Comparison of ENCODE assay signal across 8 cellular contexts in genomic region chr18:76494181-76494540, GRCh38. TPM values are rescaled to one million over a fixed set of nuclear protein-coding genes. Genes with fewer than 3 reads are reported as not detected.
DNase-seq lines count a peak whose midpoint lies in the region; ATAC-seq, FAIRE-seq and TF ChIP-seq lines count a peak whose summit lies in the region.

No MANE protein-coding gene starts in this region.

- H3K36me3 Mint-ChIP-seq in astrocyte (ENCODE audit: low read depth, unreplicated experiment): no peaks in the 10 kb centered on the region
- peaks cover 10 to 11% of the 10 kb centered on the region in 2 donors for H3K36me3 Mint-ChIP-seq in stimulated activated naive B cell treated with anti-CD40 and anti-IgM and Interleukin-4, amounts not matched to agents 10 μg/mL and 1 μg/mL and 100 μg/mL, for 72 hours

- H3K4me1 ChIP-seq in astrocyte (ENCODE audit: insufficient read depth, low read length) (peaks cover 8% of the 10 kb centered on the region), iPS-20b (ENCODE audit: insufficient read depth, low read length) (no peaks in the 10 kb centered on the region; the same call in none of the 2 replicates)

- no peak for FAIRE-seq in astrocyte (lab: Jason Lieb, UNC)

- peak overlapping the region; percentile 85 for H3K4me3 ChIP-seq in astrocyte (ENCODE audit: insufficient read depth, low read depth, low read length)
- H3K4me3 ChIP-seq in iPS-20b (ENCODE audit: low read length): peak overlapping the region; percentile 95

- H3K9ac ChIP-seq in astrocyte (ENCODE audit: low read length) (peak overlapping the region; percentile 80), iPS-20b (ENCODE audit: low read depth, low read length) (peak overlapping the region; percentile 70; the same call in 1 of the 2 replicates)

- H3K9me3 ChIP-seq in astrocyte (ENCODE audit: insufficient read depth, low read depth, low read length) (no peaks in the 10 kb centered on the region), iPS-20b (ENCODE audit: insufficient read depth, low read depth, low read length) (no peaks in the 10 kb centered on the region)

- peak overlapping the region; percentile 80 for H3K27ac ChIP-seq in astrocyte (ENCODE audit: low read depth, low read length)
- no peak overlapping the region for H3K27ac ChIP-seq in iPS-20b (ENCODE audit: low read length)

- H3K36me3 ChIP-seq in astrocyte (ENCODE audit: insufficient read depth, low read length) (no peaks in the 10 kb centered on the region), iPS-20b (ENCODE audit: insufficient read depth, low read depth, low read length) (no peaks in the 10 kb centered on the region)

- H3K9me3 Mint-ChIP-seq in astrocyte (ENCODE audit: unreplicated experiment): no peaks in the 10 kb centered on the region
- no peaks in the 10 kb centered on the region for H3K9me3 Mint-ChIP-seq in stimulated activated naive B cell treated with anti-CD40 and anti-IgM and Interleukin-4, amounts not matched to agents 10 μg/mL and 1 μg/mL and 100 μg/mL, for 72 hours

- H3K27ac Mint-ChIP-seq in astrocyte (ENCODE audit: unreplicated experiment): peak overlapping the region; percentile 84
- H3K27ac Mint-ChIP-seq in stimulated activated naive B cell treated with anti-CD40 and anti-IgM and Interleukin-4, amounts not matched to agents 10 μg/mL and 1 μg/mL and 100 μg/mL, for 72 hours: peak overlapping the region; percentile 84

- no peak for TF ChIP-seq CTCF in astrocyte (IDR thresholded peaks at IDR 0.05; ENCODE audit: insufficient read depth, low read depth, low read length)

- ATAC-seq in stimulated activated naive B cell treated with anti-CD40 and anti-IgM and Interleukin-4, amounts not matched to agents 10 μg/mL and 1 μg/mL and 100 μg/mL, for 72 hours (replicated peaks): no peak
- ATAC-seq in GM19023 (IDR thresholded peaks at IDR 0.05; ENCODE audit: unreplicated experiment): no peak

- H2AFZ ChIP-seq in astrocyte (ENCODE audit: low read depth, low read length): peak overlapping the region; percentile 67

- DNase-seq in NCI-H1417 (lab: John Stamatoyannopoulos, UW): peak in 2 of 3 experiments; percentile 86 to 89
- no peak for DNase-seq in NCI-H1417 treated with DMSO at 0.1 percent for 48 hours (lab: John Stamatoyannopoulos, UW)
- peak; percentile 40 for DNase-seq in NCI-H1105 treated with DMSO at 0.1 percent for 48 hours (lab: John Stamatoyannopoulos, UW)
- peak; percentile 32 for DNase-seq in astrocyte (ENCODE audit: low read depth)
- DNase-seq in stimulated activated naive B cell treated with anti-CD40 and anti-IgM and Interleukin-4, amounts not matched to agents 10 μg/mL and 1 μg/mL and 100 μg/mL, for 72 hours: no peak
- no peak for DNase-seq in SHP77 treated with DMSO at 0.1 percent for 48 hours (lab: John Stamatoyannopoulos, UW)

- H3K4me2 ChIP-seq in astrocyte (ENCODE audit: low read length): peak overlapping the region; percentile 97

- H3K79me2 ChIP-seq in astrocyte (ENCODE audit: insufficient read depth, low read length): peaks cover 27% of the 10 kb centered on the region

- H3K27me3 ChIP-seq in astrocyte (ENCODE audit: insufficient read depth, low read length) (no peaks in the 10 kb centered on the region), iPS-20b (ENCODE audit: insufficient read depth, low read length) (peaks cover 71% of the 10 kb centered on the region)

- H3K4me3 Mint-ChIP-seq in astrocyte (ENCODE audit: unreplicated experiment): peak overlapping the region; percentile 90
- H3K4me3 Mint-ChIP-seq in stimulated activated naive B cell treated with anti-CD40 and anti-IgM and Interleukin-4, amounts not matched to agents 10 μg/mL and 1 μg/mL and 100 μg/mL, for 72 hours: peak overlapping the region; percentile 88 to 93

- H3K4me1 Mint-ChIP-seq in astrocyte (ENCODE audit: low read depth, unreplicated experiment): peaks cover 9% of the 10 kb centered on the region
- H3K4me1 Mint-ChIP-seq in stimulated activated naive B cell treated with anti-CD40 and anti-IgM and Interleukin-4, amounts not matched to agents 10 μg/mL and 1 μg/mL and 100 μg/mL, for 72 hours: peaks cover 23 to 71% of the 10 kb centered on the region in 2 donors

- no peaks in the 10 kb centered on the region for H3K27me3 Mint-ChIP-seq in astrocyte (ENCODE audit: low read depth, unreplicated experiment)
- no peaks in the 10 kb centered on the region for H3K27me3 Mint-ChIP-seq in stimulated activated naive B cell treated with anti-CD40 and anti-IgM and Interleukin-4, amounts not matched to agents 10 μg/mL and 1 μg/mL and 100 μg/mL, for 72 hours

- H4K20me1 ChIP-seq in astrocyte (ENCODE audit: insufficient read depth, low read length): peaks cover 17% of the 10 kb centered on the region

RNA-seq across cellular contexts. Expression of gene ZNF516, which starts 0.9 kb away (rescaled TPM):
- 55.9 and 59.8 TPM in 2 replicates for total RNA-seq in astrocyte

Comparison
In these comparisons a context has a peak if more than half of its experiments do, and no peak if none do; other contexts are left out.
1. DNase-seq: peak in NCI-H1417 (2 of 3), NCI-H1105 treated with DMSO at 0.1 percent for 48 hours (single experiment) and astrocyte (single experiment); none in NCI-H1417 treated with DMSO at 0.1 percent for 48 hours (single experiment), stimulated activated naive B cell treated with anti-CD40 and anti-IgM and Interleukin-4, amounts not matched to agents 10 μg/mL and 1 μg/mL and 100 μg/mL, for 72 hours (single experiment) and SHP77 treated with DMSO at 0.1 percent for 48 hours (single experiment).